ENCODE assay signal across 18 cellular contexts in genomic region chr6:33985333-33985751, GRCh38.
DNase-seq lines count a peak whose midpoint lies in the region; ATAC-seq and TF ChIP-seq lines count a peak whose summit lies in the region.
"Had no signal": no experiment of that assay in that cellular context is flagged by ENCODE, and none has a peak within 500 bp of the region (broad histone marks: within the 10 kb centered on the region; RNA-seq: fewer than 3 reads in every experiment).

No MANE protein-coding gene starts in this region.

- TF ChIP-seq POLR2A in stomach (IDR thresholded peaks at IDR 0.05), result no peak

- no peaks in the 10 kb centered on the region for H4K20me1 ChIP-seq in GM23248 (ENCODE audit: insufficient read depth)
- H4K20me1 ChIP-seq: BLaER1 had no signal

- no peak for TF ChIP-seq EP300 in stomach (IDR thresholded peaks at IDR 0.05)

- H3K9me3 ChIP-seq in stomach, result no peaks in the 10 kb centered on the region
- no peaks in the 10 kb centered on the region for H3K9me3 ChIP-seq in GM23248 (ENCODE audit: low read depth)
- H3K9me3 ChIP-seq: BLaER1 had no signal

- H3K9me2 ChIP-seq in GM23248 (ENCODE audit: insufficient read depth), result no peaks in the 10 kb centered on the region

- intact Hi-C loops in stomach (cut with DNase I; ENCODE audit: low total_unique reads), result no loop called here

- H2AFZ ChIP-seq in GM23248, result no peak overlapping the region

- no peaks in the 10 kb centered on the region for H3K79me2 ChIP-seq in GM23248 (ENCODE audit: insufficient read depth)

- in situ Hi-C loops in GM23248 (cut with MboI), result no loop called here

- H3K36me3 ChIP-seq in stomach (no peaks in the 10 kb centered on the region), GM23248 (ENCODE audit: low read depth) (no peaks in the 10 kb centered on the region)
- H3K36me3 ChIP-seq: BLaER1 had no signal

- H3K4me2 ChIP-seq in GM23248 (ENCODE audit: unreplicated experiment), result no peak overlapping the region
- H3K4me2 ChIP-seq: BLaER1, KMS-11 had no signal

- H3K4me1 ChIP-seq in stomach (peaks cover 12 to 21% (median 18%) of the 10 kb centered on the region in 4 donors), GM23248 (ENCODE audit: insufficient read depth) (no peaks in the 10 kb centered on the region)

- no peak for ATAC-seq in activated CD4-positive, CD25-positive, alpha-beta regulatory T cell treated with anti-CD3 and anti-CD28 coated beads, Interleukin-2, amount 50 U/mL, for 24 hours
- no peak for ATAC-seq in GM19452 (IDR thresholded peaks at IDR 0.05; ENCODE audit: unreplicated experiment)
- ATAC-seq in HG03025 (IDR thresholded peaks at IDR 0.05; ENCODE audit: low FRiP score, unreplicated experiment), result no peak
- ATAC-seq: Panc1 had no signal

- no peak overlapping the region for H3K4me3 ChIP-seq in coronary artery
- no peak overlapping the region for H3K4me3 ChIP-seq in stomach
- H3K4me3 ChIP-seq in GM23248, result no peak overlapping the region
- H3K4me3 ChIP-seq: BLaER1 had no signal

- peak; percentile 22 for DNase-seq in activated CD4-positive, CD25-positive, alpha-beta regulatory T cell treated with anti-CD3 and anti-CD28 coated beads, Interleukin-2, amount 50 U/mL, for 72 hours
- DNase-seq in coronary artery (ENCODE audit: low spot score), result peak; percentile 61
- DNase-seq in mesenteric fat pad (ENCODE audit: low spot score), result peak; percentile 83
- DNase-seq in stomach, result peak; percentile 20
- DNase-seq in GM23248, result no peak
- DNase-seq: CD8-positive, alpha-beta memory T cell; DMS79 treated with DMSO at 0.1 percent for 48 hours; NCI-H1048; NCI-H146; NCI-H2081; NCI-H748 treated with DMSO at 0.1 percent for 48 hours had no signal

- H3F3A ChIP-seq in GM23248 (ENCODE audit: insufficient read depth), result no peaks in the 10 kb centered on the region

- H3K9ac ChIP-seq in GM23248, result no peak overlapping the region
- H3K9ac ChIP-seq: BLaER1, KMS-11 had no signal

- H3K27ac ChIP-seq in coronary artery, result no peak overlapping the region
- no peak overlapping the region for H3K27ac ChIP-seq in stomach
- no peak overlapping the region for H3K27ac ChIP-seq in GM23248
- H3K27ac ChIP-seq: 22Rv1, BLaER1, KMS-11 had no signal

- TF ChIP-seq CTCF in coronary artery (IDR thresholded peaks at IDR 0.05) (no peak), stomach (IDR thresholded peaks at IDR 0.05) (no peak)

- no peaks in the 10 kb centered on the region for H3K27me3 ChIP-seq in stomach
- no peaks in the 10 kb centered on the region; the same call in none of the 2 replicates for H3K27me3 ChIP-seq in GM23248 (replicated peaks; ENCODE audit: insufficient read depth)
- H3K27me3 ChIP-seq: BLaER1 had no signal

- 74 to 87% (median 83%) methylated on average over 14 of the region's 14 CpGs for WGBS in stomach, 5 donors
- WGBS in GM23248 (ENCODE audit: low coverage in 1 of 2, low lambda C conversion rate in 2 of 2, missing lambda C conversion rate in 2 of 2), 2 experiments, result 68 to 74% methylated on average over 14 of the region's 14 CpGs
